In the genomic region with DNA sequence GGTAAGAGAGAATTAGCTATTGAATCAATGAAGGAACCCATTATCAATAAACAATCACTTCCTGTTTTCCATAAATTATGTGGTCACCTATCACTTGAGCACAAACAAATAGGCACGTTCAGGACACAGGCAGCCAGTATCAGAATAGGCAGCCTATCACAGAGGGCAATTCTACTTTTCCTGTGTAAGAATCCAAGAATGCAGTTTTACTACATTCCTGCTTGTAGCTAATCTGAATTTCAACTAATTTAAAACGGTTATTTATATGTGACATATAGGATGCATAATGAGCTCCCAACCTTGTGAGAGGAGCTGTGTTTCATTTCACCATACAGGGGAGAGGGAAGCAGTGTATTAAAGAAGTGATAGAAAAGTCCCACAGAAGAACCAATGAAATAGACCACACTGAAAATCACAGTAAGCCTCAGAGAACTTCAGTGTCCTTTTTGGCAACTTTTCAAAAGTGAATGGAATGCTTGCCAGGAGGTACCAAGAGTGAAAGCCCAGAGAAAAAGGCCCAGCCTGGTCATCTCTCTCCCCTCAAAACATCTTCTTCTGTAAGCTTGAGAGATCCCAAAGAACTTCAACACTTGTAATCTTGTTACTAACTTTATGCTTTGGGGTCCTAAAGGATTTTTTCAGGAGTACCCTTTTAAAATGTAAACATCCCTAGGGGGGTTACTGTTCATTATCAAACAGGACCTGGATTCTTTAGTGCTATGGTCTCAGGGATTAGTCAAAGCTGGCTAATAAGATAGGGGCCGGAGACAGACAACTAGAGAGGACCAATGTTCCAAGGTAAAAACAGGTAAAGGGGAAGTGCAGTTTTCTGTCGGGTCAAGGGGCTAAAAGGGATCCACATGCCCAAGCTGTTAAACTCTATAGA, we compare ENCODE assay signal across 8 cellular contexts. TPM values are rescaled to one million over a fixed set of nuclear protein-coding genes. Genes with fewer than 3 reads are reported as not detected.
DNase-seq lines count a peak whose midpoint lies in the region; ATAC-seq and TF ChIP-seq lines count a peak whose summit lies in the region.

No MANE protein-coding gene starts in this region.

- no peaks in the 10 kb centered on the region for H3K9me3 ChIP-seq in esophagus muscularis mucosa
- H3K9me3 ChIP-seq in osteoblast (ENCODE audit: low read depth, low read length) = no peaks in the 10 kb centered on the region

- H3K27me3 ChIP-seq in esophagus muscularis mucosa = no peaks in the 10 kb centered on the region
- no peaks in the 10 kb centered on the region for H3K27me3 ChIP-seq in osteoblast (ENCODE audit: insufficient read depth, low read length)

- 33% methylated on average over 4 of the region's 4 CpGs for WGBS in esophagus muscularis mucosa

- TF ChIP-seq POLR2A in Raji (IDR thresholded peaks at IDR 0.05; ENCODE audit: insufficient read depth, low read depth, low read length) = peak; percentile 21; the same call in 1 of the 2 replicates
- no peak for TF ChIP-seq POLR2A in esophagus muscularis mucosa (IDR thresholded peaks at IDR 0.05; ENCODE audit: low read depth)

- peaks cover 14% of the 10 kb centered on the region for H3K36me3 Mint-ChIP-seq in activated naive CD4-positive, alpha-beta T cell treated with anti-CD3 and anti-CD28 coated beads, Interleukin-2, amount 50 U/mL, for 24 hours

- peaks cover 0 to 12% (median 0%) of the 10 kb centered on the region in 4 donors for H3K36me3 ChIP-seq in esophagus muscularis mucosa
- H3K36me3 ChIP-seq in osteoblast (ENCODE audit: insufficient read depth, low read length) = no peaks in the 10 kb centered on the region

- no peak for TF ChIP-seq EP300 in esophagus muscularis mucosa (IDR thresholded peaks at IDR 0.05)

- no peaks in the 10 kb centered on the region for H4K20me1 ChIP-seq in osteoblast (ENCODE audit: insufficient read depth, low read length)

- TF ChIP-seq CTCF in esophagus muscularis mucosa (IDR thresholded peaks at IDR 0.05) (no peak), osteoblast (IDR thresholded peaks at IDR 0.05; ENCODE audit: extremely low read depth, low read depth, low read length) (no peak)

- H3K27ac ChIP-seq in esophagus muscularis mucosa (replicated peaks in 1 of 4) (peak overlapping the region; percentile 83 to 94 (median 86)), osteoblast (ENCODE audit: low read depth, low read length) (peak overlapping the region; percentile 56)

- no peaks in the 10 kb centered on the region for H3K79me2 ChIP-seq in osteoblast (ENCODE audit: insufficient read depth, low read length)

- DNase-seq in activated naive CD4-positive, alpha-beta T cell (lab: John Stamatoyannopoulos, UW) = no peak
- DNase-seq in esophagus muscularis mucosa (ENCODE audit: extremely low spot score) (no peak), osteoblast (ENCODE audit: insufficient read length, low spot score, missing footprints) (no peak), T1000 (lab: John Stamatoyannopoulos, UW) (no peak)

- H3K4me1 Mint-ChIP-seq in activated naive CD4-positive, alpha-beta T cell treated with anti-CD3 and anti-CD28 coated beads, Interleukin-2, amount 50 U/mL, for 24 hours = peaks cover 48% of the 10 kb centered on the region

- peak overlapping the region; percentile 93 for H3K4me3 Mint-ChIP-seq in activated naive CD4-positive, alpha-beta T cell treated with anti-CD3 and anti-CD28 coated beads, Interleukin-2, amount 50 U/mL, for 24 hours

- intact Hi-C loops in esophagus muscularis mucosa (cut with DNase I) = loop anchor here (10.0 kb wide), 1 partner anchor 466 kb away; a partner anchor contains a TSS

- H3K4me3 ChIP-seq in esophagus muscularis mucosa (peak overlapping the region; percentile 67 to 92 (median 84)), osteoblast (ENCODE audit: insufficient read depth, low read length) (peak overlapping the region; percentile 80)

- peak overlapping the region; percentile 87 for H3K4me2 ChIP-seq in osteoblast (ENCODE audit: insufficient read depth, low read length)

- peak overlapping the region; percentile 97 for H3K27ac Mint-ChIP-seq in activated naive CD4-positive, alpha-beta T cell treated with anti-CD3 and anti-CD28 coated beads, Interleukin-2, amount 50 U/mL, for 24 hours

- H3K27me3 Mint-ChIP-seq in activated naive CD4-positive, alpha-beta T cell treated with anti-CD3 and anti-CD28 coated beads, Interleukin-2, amount 50 U/mL, for 24 hours = no peaks in the 10 kb centered on the region

- H2AFZ ChIP-seq in osteoblast (ENCODE audit: low read length) = peak overlapping the region; percentile 79

- no peaks in the 10 kb centered on the region for H3K9me3 Mint-ChIP-seq in activated naive CD4-positive, alpha-beta T cell treated with anti-CD3 and anti-CD28 coated beads, Interleukin-2, amount 50 U/mL, for 24 hours

- H3K4me1 ChIP-seq in esophagus muscularis mucosa (peaks cover 7 to 30% (median 28%) of the 10 kb centered on the region in 4 donors), osteoblast (ENCODE audit: insufficient read depth, low read length) (peaks cover 8% of the 10 kb centered on the region)

- no peak for ATAC-seq in HG02973 (IDR thresholded peaks at IDR 0.05; ENCODE audit: unreplicated experiment)
- ATAC-seq in HG03378 (IDR thresholded peaks at IDR 0.05; ENCODE audit: unreplicated experiment) = no peak

RNA-seq across cellular contexts. Expression of a gene that starts 1.3 kb away (rescaled TPM):
- 10 to 100 TPM; 12.0 to 22.2 (median 17.5) TPM for total RNA-seq in esophagus muscularis mucosa
- 14.1 and 19.9 TPM in 2 replicates for total RNA-seq in osteoblast
